ENCODE assay signal across 16 cellular contexts in genomic region chr6:20669571-20670314, GRCh38.
DNase-seq lines count a peak whose midpoint lies in the region; ATAC-seq, FAIRE-seq and TF ChIP-seq lines count a peak whose summit lies in the region.
"Had no signal": no experiment of that assay in that cellular context is flagged by ENCODE, and none has a peak within 500 bp of the region (broad histone marks: within the 10 kb centered on the region; RNA-seq: fewer than 3 reads in every experiment).

No MANE protein-coding gene starts in this region.

- H3K9me3 ChIP-seq in heart left ventricle (no peaks in the 10 kb centered on the region), small intestine (ENCODE audit: control insufficient read depth, low read depth) (no peaks in the 10 kb centered on the region)
- H3K9me3 ChIP-seq: heart right ventricle, upper lobe of left lung had no signal

- DNase-seq in fibroblast of villous mesenchyme (ENCODE audit: low read depth) (peak; percentile 91), heart left ventricle (no peak), small intestine (no peak), activated gamma-delta T cell treated with Interleukin-2 at 50 U/mL for 16 hours (no peak)
- DNase-seq in activated CD8-positive, alpha-beta T cell treated with anti-CD3 and anti-CD28 coated beads, Interleukin-2, amount 10 ng/mL, durations not matched to agents 7 days and 5 days = no peak
- DNase-seq: caudate nucleus; COR-L47; heart right ventricle; NCI-H1417 treated with DMSO at 0.1 percent for 48 hours; SHP77; stimulated activated CD4-positive, alpha-beta T cell treated with anti-CD3 and anti-CD28 coated beads, Interleukin-2, amount 100 ng/mL, for 24 hours; upper lobe of left lung had no signal

- POLR2A ChIA-PET in activated CD8-positive, alpha-beta T cell treated with anti-CD3 and anti-CD28 coated beads, Interleukin-2, amount 10 ng/mL, durations not matched to agents 7 days and 5 days (lab: Charles Lee) = no interaction called here

- H3K36me3 ChIP-seq in heart left ventricle = no peaks in the 10 kb centered on the region
- H3K36me3 ChIP-seq in small intestine (ENCODE audit: control insufficient read depth in 2 of 2, insufficient read depth in 2 of 2, low read length in 2 of 2) = no peaks in the 10 kb centered on the region
- H3K36me3 ChIP-seq: heart right ventricle, upper lobe of left lung had no signal

- ATAC-seq in GM19023 (IDR thresholded peaks at IDR 0.05; ENCODE audit: unreplicated experiment) (peak; percentile 91), HG02571 (IDR thresholded peaks at IDR 0.05; ENCODE audit: unreplicated experiment) (peak; percentile 82), HG03460 (IDR thresholded peaks at IDR 0.05; ENCODE audit: unreplicated experiment) (peak; percentile 92), heart left ventricle (no peak)
- ATAC-seq in activated CD8-positive, alpha-beta T cell treated with anti-CD3 and anti-CD28 coated beads, Interleukin-2, amount 10 ng/mL, durations not matched to agents 7 days and 5 days = no peak
- ATAC-seq: heart right ventricle had no signal

- intact Hi-C loops in heart left ventricle (cut with DNase I) = no loop called here

- H3K36me3 Mint-ChIP-seq in activated CD8-positive, alpha-beta T cell treated with anti-CD3 and anti-CD28 coated beads, Interleukin-2, amount 10 ng/mL, durations not matched to agents 7 days and 5 days (ENCODE audit: low read depth) = peaks cover 8% of the 10 kb centered on the region

- no peak overlapping the region for H3K27ac Mint-ChIP-seq in activated CD8-positive, alpha-beta T cell treated with anti-CD3 and anti-CD28 coated beads, Interleukin-2, amount 10 ng/mL, durations not matched to agents 7 days and 5 days
- H3K27ac Mint-ChIP-seq: nephron had no signal

- TF ChIP-seq CTCF in fibroblast of villous mesenchyme (IDR thresholded peaks at IDR 0.05; ENCODE audit: insufficient read depth, low read depth, low read length) = no peak
- no peak for TF ChIP-seq CTCF in heart left ventricle (IDR thresholded peaks at IDR 0.05)

- no peaks in the 10 kb centered on the region for H3K27me3 ChIP-seq in heart left ventricle
- no peaks in the 10 kb centered on the region for H3K27me3 ChIP-seq in small intestine (ENCODE audit: control insufficient read depth in 2 of 2, insufficient read depth in 2 of 2, low read length in 2 of 2)
- H3K27me3 ChIP-seq: heart right ventricle, upper lobe of left lung had no signal

- H3K4me1 Mint-ChIP-seq in activated CD8-positive, alpha-beta T cell treated with anti-CD3 and anti-CD28 coated beads, Interleukin-2, amount 10 ng/mL, durations not matched to agents 7 days and 5 days (ENCODE audit: low read depth) = peaks cover 3% of the 10 kb centered on the region

- H3K4me3 ChIP-seq in fibroblast of villous mesenchyme (ENCODE audit: low read depth, low read length) (no peak overlapping the region), heart left ventricle (no peak overlapping the region), small intestine (ENCODE audit: low read depth in 1 of 2, low read length in 2 of 2) (no peak overlapping the region)
- H3K4me3 ChIP-seq: heart right ventricle, upper lobe of left lung had no signal

- H3K9me3 Mint-ChIP-seq in activated CD8-positive, alpha-beta T cell treated with anti-CD3 and anti-CD28 coated beads, Interleukin-2, amount 10 ng/mL, durations not matched to agents 7 days and 5 days (ENCODE audit: insufficient read depth) = no peaks in the 10 kb centered on the region
- H3K9me3 Mint-ChIP-seq: nephron had no signal

- no peak overlapping the region for H3K4me3 Mint-ChIP-seq in activated CD8-positive, alpha-beta T cell treated with anti-CD3 and anti-CD28 coated beads, Interleukin-2, amount 10 ng/mL, durations not matched to agents 7 days and 5 days
- H3K4me3 Mint-ChIP-seq: nephron had no signal

- H3K27me3 Mint-ChIP-seq in activated CD8-positive, alpha-beta T cell treated with anti-CD3 and anti-CD28 coated beads, Interleukin-2, amount 10 ng/mL, durations not matched to agents 7 days and 5 days (ENCODE audit: low read depth) = no peaks in the 10 kb centered on the region

- H3K4me1 ChIP-seq in heart left ventricle = peaks cover 0 to 10% (median 0%) of the 10 kb centered on the region in 12 donors
- no peaks in the 10 kb centered on the region for H3K4me1 ChIP-seq in small intestine (ENCODE audit: control insufficient read depth in 2 of 2, insufficient read depth in 1 of 2, low read depth in 1 of 2, low read length in 1 of 2)

- 90 to 94% (median 91%) methylated on average over 6 of the region's 6 CpGs for WGBS in heart left ventricle, 4 donors
- 78 to 85% (median 79%) methylated on average over 6 of the region's 6 CpGs for WGBS in small intestine, 3 donors

- TF ChIP-seq POLR2A in heart left ventricle (IDR thresholded peaks at IDR 0.05) = no peak

- CTCF ChIA-PET in activated CD8-positive, alpha-beta T cell treated with anti-CD3 and anti-CD28 coated beads, Interleukin-2, amount 10 ng/mL, durations not matched to agents 7 days and 5 days (lab: Charles Lee) = no interaction called here

- FAIRE-seq in small intestine (lab: Jason Lieb, UNC) = no peak

- H3K27ac ChIP-seq in heart left ventricle (no peak overlapping the region), small intestine (ENCODE audit: low read depth in 1 of 2, low read length in 1 of 2) (no peak overlapping the region)
- H3K27ac ChIP-seq: heart right ventricle, upper lobe of left lung had no signal

Comparison
In these comparisons a context has a peak if more than half of its experiments do, and no peak if none do; other contexts are left out.
1. ATAC-seq: peak in GM19023 (single experiment), HG02571 (single experiment) and HG03460 (single experiment); none in heart left ventricle (0 of 4) and activated CD8-positive, alpha-beta T cell treated with anti-CD3 and anti-CD28 coated beads, Interleukin-2, amount 10 ng/mL, durations not matched to agents 7 days and 5 days (single experiment).